In genomic region chr7:74049997-74050798, GRCh38 we compare ENCODE assay signal across 24 cellular contexts. TPM values are rescaled to one million over a fixed set of nuclear protein-coding genes. Genes with fewer than 3 reads are reported as not detected.
DNase-seq lines count a peak whose midpoint lies in the region; ATAC-seq, FAIRE-seq and TF ChIP-seq lines count a peak whose summit lies in the region.
"Had no signal": no experiment of that assay in that cellular context is flagged by ENCODE, and none has a peak within 500 bp of the region (broad histone marks: within the 10 kb centered on the region; RNA-seq: fewer than 3 reads in every experiment).

No MANE protein-coding gene starts in this region.

- no peak overlapping the region for H3K4me3 Mint-ChIP-seq in mesothelial cell of epicardium
- H3K4me3 Mint-ChIP-seq: CD4-positive, alpha-beta memory T cell; GM23338; H9; HFFc6 had no signal

- H3K79me2 ChIP-seq in HepG2 (ENCODE audit: insufficient read depth, low read length) (no peaks in the 10 kb centered on the region), hepatocyte (no peaks in the 10 kb centered on the region)

- H3K27ac Mint-ChIP-seq in mesothelial cell of epicardium, result no peak overlapping the region
- H3K27ac Mint-ChIP-seq: CD4-positive, alpha-beta memory T cell; GM23338; H9; HFFc6 had no signal

- no peak overlapping the region for H3K9ac ChIP-seq in HepG2 (ENCODE audit: insufficient read depth, low read depth, low read length)

- H3K27me3 Mint-ChIP-seq in mesothelial cell of epicardium (ENCODE audit: low read depth), result peaks cover 12% of the 10 kb centered on the region

- peaks cover 8% of the 10 kb centered on the region; the same call in 1 of the 2 replicates for H3K4me1 ChIP-seq in HepG2 (ENCODE audit: insufficient read depth, low read length)
- no peaks in the 10 kb centered on the region for H3K4me1 ChIP-seq in right lobe of liver
- peaks cover 4% of the 10 kb centered on the region for H3K4me1 ChIP-seq in hepatocyte (ENCODE audit: insufficient read depth)

- BruUV-seq in HepG2 (replicated peaks; lab: Mats Ljungman, UMichigan), result no TSS peak

- H3K27ac ChIP-seq in HepG2 (ENCODE audit: extremely low read length, insufficient read depth, low read length), result no peak overlapping the region
- H3K27ac ChIP-seq in right lobe of liver, result no peak overlapping the region
- H3K27ac ChIP-seq in hepatocyte, result peak overlapping the region; percentile 53
- H3K27ac ChIP-seq: 22Rv1 had no signal

- intact Hi-C loops in HepG2 (cut with micrococcal nuclease; ENCODE audit: unreplicated experiment) (no loop called here), right lobe of liver (cut with DNase I) (loop anchor here in 1 of 2 donors (10.0 kb wide), 1 partner anchor 155 kb away; no protein-coding TSS in a partner anchor)

- no peak for TF ChIP-seq POLR2A in HepG2 (IDR thresholded peaks at IDR 0.05; ENCODE audit: insufficient read depth in 1 of 2, low read depth in 2 of 2, low read length in 2 of 2)
- TF ChIP-seq POLR2A in right lobe of liver (IDR thresholded peaks at IDR 0.05), result no peak

- TF ChIP-seq RAD21 in HepG2 (CRISPR knock-in tag; IDR thresholded peaks at IDR 0.05), result no peak

- DNase-seq in HepG2 (ENCODE audit: low spot score), result no peak
- no peak for DNase-seq in right lobe of liver
- no peak for DNase-seq in hepatocyte (ENCODE audit: low spot score)
- DNase-seq in urothelium cell line (ENCODE audit: low spot score), result no peak
- DNase-seq in mesothelial cell of epicardium (ENCODE audit: low spot score in 2 of 2, unreplicated experiment in 2 of 2), result no peak
- no peak for DNase-seq in DMS53 treated with DMSO at 0.1 percent for 48 hours (lab: John Stamatoyannopoulos, UW; ENCODE audit: unreplicated experiment)
- DNase-seq: ACHN; AML-193; C1 segment of cervical spinal cord; Calu3; CD4-positive, alpha-beta memory T cell; COR-L47; DMS53; EL; GDM1; HFFc6 had no signal

- CTCF ChIA-PET in HepG2 (lab: Yijun Ruan, JAX; ENCODE audit: low intra/inter-chr PET ratio, low total read pairs), result no interaction called here

- TF ChIP-seq EP300 in HepG2 (IDR thresholded peaks at IDR 0.05; ENCODE audit: low read depth in 2 of 2, low read length in 2 of 2), result no peak
- no peak for TF ChIP-seq EP300 in HepG2 (CRISPR knock-in tag; IDR thresholded peaks at IDR 0.05; ENCODE audit: borderline replicate concordance)

- H3K9me3 ChIP-seq in HepG2 (ENCODE audit: low read length), result no peaks in the 10 kb centered on the region
- H3K9me3 ChIP-seq in right lobe of liver, result no peaks in the 10 kb centered on the region
- no peaks in the 10 kb centered on the region for H3K9me3 ChIP-seq in hepatocyte (ENCODE audit: low read depth)

- 34% methylated on average over 3 of the region's 3 CpGs for WGBS in HepG2 (ENCODE audit: low lambda C conversion rate)
- 76% methylated on average over 3 of the region's 3 CpGs for WGBS in right lobe of liver (ENCODE audit: insufficient coverage, low coverage, low lambda C conversion rate, missing lambda C conversion rate)
- WGBS in hepatocyte (ENCODE audit: low lambda C conversion rate, missing lambda C conversion rate), result 93% methylated on average over 3 of the region's 3 CpGs

- POLR2A ChIA-PET in HepG2 (lab: Yijun Ruan, JAX), result no interaction called here

- FAIRE-seq in HepG2 (lab: Jason Lieb, UNC) (no peak), urothelium cell line (lab: Jason Lieb, UNC) (peak; percentile 90)
- FAIRE-seq: A204.1, GM12878, GM18507 had no signal

- H3K4me1 Mint-ChIP-seq in mesothelial cell of epicardium, result peaks cover 2% of the 10 kb centered on the region

- H4K20me1 ChIP-seq in HepG2 (ENCODE audit: insufficient read depth, low read length) (no peaks in the 10 kb centered on the region), hepatocyte (ENCODE audit: insufficient read depth, poor library complexity, severe bottlenecking) (no peaks in the 10 kb centered on the region)

- in situ Hi-C loops in HepG2 (cut with HindIII; ENCODE audit: extremely low pct_ligation_motif_present, low pct_unique_long_range_greater_than_20kb), result no loop called here

- no peaks in the 10 kb centered on the region for H3K9me3 Mint-ChIP-seq in mesothelial cell of epicardium
- H3K9me3 Mint-ChIP-seq: CD4-positive, alpha-beta memory T cell; GM23338; H9; HFFc6 had no signal

- H3K36me3 Mint-ChIP-seq in mesothelial cell of epicardium, result no peaks in the 10 kb centered on the region
- H3K36me3 Mint-ChIP-seq: CD4-positive, alpha-beta memory T cell had no signal

- H3K27me3 ChIP-seq in HepG2 (ENCODE audit: control insufficient read depth in 1 of 2, insufficient read depth in 2 of 2, low read length in 2 of 2), result peaks cover 0 to 3% of the 10 kb centered on the region in 2 experiments; a peak in 2 of 5 replicates
- H3K27me3 ChIP-seq in right lobe of liver, result no peaks in the 10 kb centered on the region
- no peaks in the 10 kb centered on the region for H3K27me3 ChIP-seq in hepatocyte

- TF ChIP-seq CTCF in HepG2 (CRISPR knock-in tag; IDR thresholded peaks at IDR 0.05) (no peak), right lobe of liver (IDR thresholded peaks at IDR 0.05) (no peak), hepatocyte (IDR thresholded peaks at IDR 0.05; ENCODE audit: poor library complexity) (no peak), mesothelial cell of epicardium (IDR thresholded peaks at IDR 0.05; ENCODE audit: unreplicated experiment) (no peak)

- no peak overlapping the region for H2AFZ ChIP-seq in HepG2 (ENCODE audit: low read length)
- H2AFZ ChIP-seq in hepatocyte, result no peak overlapping the region
- H2AFZ ChIP-seq: GM23338 had no signal

- ATAC-seq in HepG2, result no peak
- no peak for ATAC-seq in right lobe of liver
- ATAC-seq: GM12878, HCT116 had no signal

- H3K4me2 ChIP-seq in HepG2 (ENCODE audit: low read depth, low read length), result no peak overlapping the region
- H3K4me2 ChIP-seq in hepatocyte, result no peak overlapping the region
- H3K4me2 ChIP-seq: GM23338 had no signal

- H3K4me3 ChIP-seq in HepG2 (replicated peaks in 1 of 3; ENCODE audit: insufficient read depth in 1 of 3, low read depth in 2 of 3, low read length in 3 of 3), result no peak overlapping the region
- no peak overlapping the region for H3K4me3 ChIP-seq in right lobe of liver
- no peak overlapping the region for H3K4me3 ChIP-seq in hepatocyte
- H3K4me3 ChIP-seq: GM12878, GM23338 had no signal

- no peaks in the 10 kb centered on the region for H3K9me2 ChIP-seq in hepatocyte (replicated peaks; ENCODE audit: insufficient read depth)

- no peaks in the 10 kb centered on the region for H3K36me3 ChIP-seq in HepG2 (replicated peaks in 1 of 2; ENCODE audit: control insufficient read depth in 1 of 2, insufficient read depth in 2 of 2, low read length in 2 of 2)
- no peaks in the 10 kb centered on the region for H3K36me3 ChIP-seq in right lobe of liver
- no peaks in the 10 kb centered on the region for H3K36me3 ChIP-seq in hepatocyte (replicated peaks; ENCODE audit: insufficient read depth, low read depth)

RNA-seq across cellular contexts. Expression of gene ELN, which starts 22.2 kb away (rescaled TPM):
- 0.08 and 0.15 TPM in 2 replicates for total RNA-seq in HepG2 (2016; rRNA removed; fragmentation: Illumina TruSeq; extraction: Trizol)
- not detected in 2 replicates for total RNA-seq in HepG2 (2016; cell fraction: cytosol; rRNA removed; fragmentation: Illumina TruSeq; extraction: Trizol; ENCODE audit: low read depth)
- total RNA-seq in HepG2 (2016; cell fraction: insoluble cytoplasmic fraction; rRNA removed; fragmentation: Illumina TruSeq; extraction: Trizol), result 0.12 and 0.15 TPM in 2 replicates
- 0.10 TPM in 1 of 2 replicates, not detected in the other for total RNA-seq in HepG2 (2016; cell fraction: membrane; rRNA removed; fragmentation: Illumina TruSeq; extraction: Trizol)
- not detected in 2 replicates for total RNA-seq in HepG2 (2016; cell fraction: nucleus; rRNA removed; fragmentation: Illumina TruSeq; extraction: Trizol)
- 0.37 and 0.46 TPM in 2 replicates for polyA plus RNA-seq in HepG2 (2011; rRNA removed)
- 0.28 and 0.43 TPM in 2 replicates for polyA plus RNA-seq in HepG2 (2011; cell fraction: cytosol; rRNA removed)
- polyA plus RNA-seq in HepG2 (2011; cell fraction: nucleus; rRNA removed), result 0.21 and 0.71 TPM in 2 replicates
- 0.24 and 0.31 TPM in 2 replicates for polyA plus RNA-seq in HepG2 (2012)
- 0.03 and 0.06 TPM in 2 replicates for polyA plus RNA-seq in HepG2 (2016; cell fraction: cytosol; fragmentation: Illumina TruSeq; extraction: Trizol; ENCODE audit: low read depth)
- 0.22 and 0.34 TPM in 2 replicates for polyA plus RNA-seq in HepG2 (2016; cell fraction: insoluble cytoplasmic fraction; fragmentation: Illumina TruSeq; extraction: Trizol; ENCODE audit: low read depth)
- polyA plus RNA-seq in HepG2 (2016; cell fraction: membrane; fragmentation: Illumina TruSeq; extraction: Trizol; ENCODE audit: low read depth), result 0.05 and 0.07 TPM in 2 replicates
- polyA plus RNA-seq in HepG2 (2016; cell fraction: nucleus; fragmentation: Illumina TruSeq; extraction: Trizol; ENCODE audit: insufficient read depth, low read depth), result 0.33 TPM in 2 replicates
- 0.05 and 0.12 TPM in 2 replicates for polyA minus RNA-seq in HepG2 (2011; rRNA and poly(A)+ RNA removed; ENCODE audit: low replicate concordance)
- polyA minus RNA-seq in HepG2 (2011; cell fraction: cytosol; rRNA and poly(A)+ RNA removed), result 0.62 TPM in 1 of 2 replicates, not detected in the other
- not detected in 2 replicates for polyA minus RNA-seq in HepG2 (2011; cell fraction: nucleus; rRNA and poly(A)+ RNA removed)
- 10 to 100 TPM in 1 of 6 experiments, 1 to 10 TPM in 5; 3.0 to 11.7 (median 5.3) TPM for total RNA-seq in right lobe of liver
- total RNA-seq in hepatocyte, result 45.2 and 58.1 TPM in 2 replicates
- 37.7 and 42.5 TPM in 2 replicates for polyA plus RNA-seq in hepatocyte
- 32.9 to 37.4 TPM (median 33.2 TPM) in 3 replicates for total RNA-seq in mesothelial cell of epicardium
- total RNA-seq: CD4-positive, alpha-beta memory T cell; H4 had no signal
- polyA plus RNA-seq: CD4-positive, alpha-beta memory T cell had no signal

RNA-seq across cellular contexts. Expression of gene LIMK1, which starts 33.4 kb away (rescaled TPM):
- total RNA-seq in HepG2 (2016; rRNA removed; fragmentation: Illumina TruSeq; extraction: Trizol), result 8.2 and 8.9 TPM in 2 replicates
- 4.6 and 5.6 TPM in 2 replicates for total RNA-seq in HepG2 (2016; cell fraction: cytosol; rRNA removed; fragmentation: Illumina TruSeq; extraction: Trizol; ENCODE audit: low read depth)
- 6.7 and 8.6 TPM in 2 replicates for total RNA-seq in HepG2 (2016; cell fraction: insoluble cytoplasmic fraction; rRNA removed; fragmentation: Illumina TruSeq; extraction: Trizol)
- total RNA-seq in HepG2 (2016; cell fraction: membrane; rRNA removed; fragmentation: Illumina TruSeq; extraction: Trizol), result 16.3 and 16.4 TPM in 2 replicates
- 6.6 TPM in 2 replicates for total RNA-seq in HepG2 (2016; cell fraction: nucleus; rRNA removed; fragmentation: Illumina TruSeq; extraction: Trizol)
- 18.8 and 22.5 TPM in 2 replicates for polyA plus RNA-seq in HepG2 (2011; rRNA removed)
- 12.2 and 13.7 TPM in 2 replicates for polyA plus RNA-seq in HepG2 (2011; cell fraction: cytosol; rRNA removed)
- polyA plus RNA-seq in HepG2 (2011; cell fraction: nucleus; rRNA removed), result 28.7 and 31.1 TPM in 2 replicates
- 8.3 and 10.9 TPM in 2 replicates for polyA plus RNA-seq in HepG2 (2012)
- 7.5 and 8.7 TPM in 2 replicates for polyA plus RNA-seq in HepG2 (2016; cell fraction: cytosol; fragmentation: Illumina TruSeq; extraction: Trizol; ENCODE audit: low read depth)
- 10.6 and 14.3 TPM in 2 replicates for polyA plus RNA-seq in HepG2 (2016; cell fraction: insoluble cytoplasmic fraction; fragmentation: Illumina TruSeq; extraction: Trizol; ENCODE audit: low read depth)
- polyA plus RNA-seq in HepG2 (2016; cell fraction: membrane; fragmentation: Illumina TruSeq; extraction: Trizol; ENCODE audit: low read depth), result 18.8 and 20.9 TPM in 2 replicates
- 14.4 and 15.5 TPM in 2 replicates for polyA plus RNA-seq in HepG2 (2016; cell fraction: nucleus; fragmentation: Illumina TruSeq; extraction: Trizol; ENCODE audit: insufficient read depth, low read depth)
- 36.5 and 57.3 TPM in 2 replicates for polyA minus RNA-seq in HepG2 (2011; rRNA and poly(A)+ RNA removed; ENCODE audit: low replicate concordance)
- 10.0 and 11.6 TPM in 2 replicates for polyA minus RNA-seq in HepG2 (2011; cell fraction: cytosol; rRNA and poly(A)+ RNA removed)
- 4.1 and 4.8 TPM in 2 replicates for polyA minus RNA-seq in HepG2 (2011; cell fraction: nucleus; rRNA and poly(A)+ RNA removed)
- 1 to 10 TPM; 3.1 to 9.9 (median 5.8) TPM for total RNA-seq in right lobe of liver
- 23.8 and 24.6 TPM in 2 replicates for total RNA-seq in hepatocyte
- polyA plus RNA-seq in hepatocyte, result 10.7 and 16.2 TPM in 2 replicates
- 54.6 to 56.0 TPM (median 54.9 TPM) in 3 replicates for total RNA-seq in mesothelial cell of epicardium
